In the genomic region with DNA sequence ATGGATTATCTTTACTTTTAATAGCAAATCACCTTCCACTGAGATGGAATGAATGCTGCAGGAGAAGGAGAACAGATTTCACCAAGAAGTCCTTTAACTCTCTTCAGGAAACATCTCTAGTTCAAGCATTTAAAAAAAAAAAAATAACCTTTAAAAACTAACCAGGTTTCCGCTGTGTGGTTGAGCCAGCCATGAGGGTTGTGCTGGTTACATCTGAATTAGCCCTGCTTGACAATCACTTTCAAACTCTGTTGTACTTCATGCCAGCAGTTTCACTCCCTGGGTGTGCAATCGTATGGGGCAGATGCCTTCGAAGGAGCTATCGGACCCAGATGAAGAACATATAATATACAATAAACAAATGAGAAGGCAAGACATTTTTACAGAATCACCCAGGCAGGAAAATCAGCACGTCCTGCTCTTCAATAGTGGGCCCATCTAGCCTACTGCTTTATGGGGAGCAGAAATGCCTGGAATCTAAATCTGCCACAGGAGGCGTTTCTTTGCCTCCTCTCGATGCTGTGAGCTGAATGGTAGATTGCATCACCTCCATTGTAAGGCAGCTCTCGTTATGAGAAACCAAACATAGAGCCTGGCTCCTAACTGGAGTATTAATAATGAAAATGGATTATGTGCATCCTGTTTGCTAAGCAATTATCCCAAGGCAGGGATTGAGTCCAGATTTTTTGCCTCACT, we compare ENCODE assay signal across 13 cellular contexts.
DNase-seq lines count a peak whose midpoint lies in the region; ATAC-seq and TF ChIP-seq lines count a peak whose summit lies in the region.
"Had no signal": no experiment of that assay in that cellular context is flagged by ENCODE, and none has a peak within 500 bp of the region (broad histone marks: within the 10 kb centered on the region; RNA-seq: fewer than 3 reads in every experiment).

No MANE protein-coding gene starts in this region.

- no peaks in the 10 kb centered on the region for H3K27me3 ChIP-seq in endodermal cell (ENCODE audit: control insufficient read depth, insufficient read depth, low read length, poor library complexity, severe bottlenecking)
- H3K27me3 ChIP-seq: ascending aorta, transverse colon had no signal

- no peak overlapping the region for H3K4me3 ChIP-seq in endodermal cell (ENCODE audit: low read length)
- H3K4me3 ChIP-seq: ascending aorta, transverse colon had no signal

- peak; percentile 32 for DNase-seq in AG20443 (ENCODE audit: low spot score)
- peak; percentile 1 for DNase-seq in GM04503 (ENCODE audit: low read depth)
- DNase-seq in NCI-H69 (lab: John Stamatoyannopoulos, UW), result peak; percentile 86
- peak; percentile 66 for DNase-seq in endodermal cell
- no peak for DNase-seq in ecto neural progenitor cell (ENCODE audit: low spot score)
- no peak for DNase-seq in MV-4-11 (lab: John Stamatoyannopoulos, UW)
- DNase-seq: activated CD8-positive, alpha-beta memory T cell treated with anti-CD3 and anti-CD28 coated beads, Interleukin-2, amount 50 U/mL, for 4 hours; NCI-H524 treated with DMSO at 0.1 percent for 48 hours; transverse colon had no signal

- 59 to 74% methylated on average over 5 to 8 of the region's 8 CpGs for WGBS in endodermal cell (ENCODE audit: insufficient coverage in 1 of 2, insufficient read length in 1 of 2), 2 experiments

- H3K27ac Mint-ChIP-seq in endodermal cell, result no peak overlapping the region
- H3K27ac Mint-ChIP-seq: T-helper 1 cell treated with Interleukin-12 subunit alpha and Interleukin-12 subunit beta and Interleukin-4 antibody, amounts not matched to agents 30 μg/mL and 1 μg/mL, for 36 hours had no signal

- H3K36me3 ChIP-seq in endodermal cell (ENCODE audit: control insufficient read depth, insufficient read depth, low read length), result no peaks in the 10 kb centered on the region
- H3K36me3 ChIP-seq: ascending aorta, transverse colon had no signal

- H3K9me3 ChIP-seq in endodermal cell (ENCODE audit: control insufficient read depth, low read length), result no peaks in the 10 kb centered on the region
- H3K9me3 ChIP-seq: ascending aorta, transverse colon had no signal

- ATAC-seq in HG03280 (IDR thresholded peaks at IDR 0.05; ENCODE audit: unreplicated experiment) (no peak), HG02571 (IDR thresholded peaks at IDR 0.05; ENCODE audit: unreplicated experiment) (no peak)

- peaks cover 6% of the 10 kb centered on the region for H3K4me1 ChIP-seq in endodermal cell (ENCODE audit: control insufficient read depth, insufficient read depth, low read length)
- H3K4me1 ChIP-seq: ascending aorta, transverse colon had no signal

- no peak overlapping the region for H3K9ac ChIP-seq in endodermal cell (ENCODE audit: extremely low read depth, low read length, poor library complexity, severe bottlenecking)

- H3K4me3 Mint-ChIP-seq in endodermal cell, result no peak overlapping the region
- H3K4me3 Mint-ChIP-seq: T-helper 1 cell treated with Interleukin-12 subunit alpha and Interleukin-12 subunit beta and Interleukin-4 antibody, amounts not matched to agents 30 μg/mL and 1 μg/mL, for 36 hours had no signal

- peaks cover 2% of the 10 kb centered on the region for H3K27me3 Mint-ChIP-seq in endodermal cell (ENCODE audit: insufficient read depth)

- H3K4me1 Mint-ChIP-seq in endodermal cell, result peaks cover 2% of the 10 kb centered on the region

- H3K27ac ChIP-seq in endodermal cell (ENCODE audit: low read depth, low read length), result peak overlapping the region; percentile 7
- H3K27ac ChIP-seq: ascending aorta, transverse colon had no signal

- H3K36me3 Mint-ChIP-seq in endodermal cell (ENCODE audit: low read depth), result no peaks in the 10 kb centered on the region

- peak; percentile 14 for TF ChIP-seq CTCF in endodermal cell (conservative IDR thresholded peaks at IDR 0.05)

- H3K9me3 Mint-ChIP-seq in endodermal cell, result no peaks in the 10 kb centered on the region
- H3K9me3 Mint-ChIP-seq: T-helper 1 cell treated with Interleukin-12 subunit alpha and Interleukin-12 subunit beta and Interleukin-4 antibody, amounts not matched to agents 30 μg/mL and 1 μg/mL, for 36 hours had no signal

Comparison
In these comparisons a context has a peak if more than half of its experiments do, and no peak if none do; other contexts are left out.
1. DNase-seq: peak in AG20443 (single experiment), GM04503 (single experiment), NCI-H69 (single experiment) and endodermal cell (single experiment); none in ecto neural progenitor cell (single experiment) and MV-4-11 (single experiment).